15 cellular contexts compared by ENCODE assay signal in genomic region chr20:63690898-63691710, GRCh38. TPM values are rescaled to one million over a fixed set of nuclear protein-coding genes. Genes with fewer than 3 reads are reported as not detected.
DNase-seq lines count a peak whose midpoint lies in the region; ATAC-seq and TF ChIP-seq lines count a peak whose summit lies in the region.
"Had no signal": no experiment of that assay in that cellular context is flagged by ENCODE, and none has a peak within 500 bp of the region (broad histone marks: within the 10 kb centered on the region; RNA-seq: fewer than 3 reads in every experiment).

No MANE protein-coding gene starts in this region.

- DNase-seq in Right ventricle myocardium inferior (ENCODE audit: missing footprints) (peak; percentile 51), left ventricle myocardium inferior (no peak), SW480 (ENCODE audit: low spot score) (peak; percentile 63), lower lobe of right lung (no peak), upper lobe of right lung (peak; percentile 66), breast epithelium (ENCODE audit: low spot score in 2 of 2) (no peak), hepatocyte (ENCODE audit: low spot score) (no peak)
- DNase-seq: activated CD4-positive, CD25-positive, alpha-beta regulatory T cell treated with anti-CD3 and anti-CD28 coated beads, Interleukin-2, amount 50 U/mL, for 72 hours; DMS53; mesendoderm; NCI-H1092; NCI-H2227 treated with DMSO at 0.1 percent for 48 hours had no signal

- peaks cover 9% of the 10 kb centered on the region for H3K36me3 ChIP-seq in left ventricle myocardium inferior
- H3K36me3 ChIP-seq in lower lobe of right lung: peaks cover 13% of the 10 kb centered on the region
- H3K36me3 ChIP-seq in upper lobe of right lung: peaks cover 15% of the 10 kb centered on the region
- H3K36me3 ChIP-seq in breast epithelium: no peaks in the 10 kb centered on the region
- H3K36me3 ChIP-seq in hepatocyte (replicated peaks; ENCODE audit: insufficient read depth, low read depth): no peaks in the 10 kb centered on the region
- H3K36me3 ChIP-seq: pancreas had no signal

- H3K4me3 ChIP-seq in left ventricle myocardium inferior: no peak overlapping the region
- H3K4me3 ChIP-seq in lower lobe of right lung: no peak overlapping the region
- H3K4me3 ChIP-seq in upper lobe of right lung: no peak overlapping the region
- no peak overlapping the region for H3K4me3 ChIP-seq in breast epithelium
- H3K4me3 ChIP-seq in hepatocyte: no peak overlapping the region
- H3K4me3 ChIP-seq: pancreas, tibial artery had no signal

- H3K4me1 ChIP-seq in left ventricle myocardium inferior: peaks cover 60% of the 10 kb centered on the region
- H3K4me1 ChIP-seq in lower lobe of right lung: peaks cover 50% of the 10 kb centered on the region
- H3K4me1 ChIP-seq in upper lobe of right lung: peaks cover 33% of the 10 kb centered on the region
- H3K4me1 ChIP-seq in breast epithelium: peaks cover 4 to 9% of the 10 kb centered on the region in 2 donors
- no peaks in the 10 kb centered on the region for H3K4me1 ChIP-seq in hepatocyte (ENCODE audit: insufficient read depth)
- H3K4me1 ChIP-seq: pancreas had no signal

- no peak overlapping the region for H2AFZ ChIP-seq in hepatocyte

- H3K79me2 ChIP-seq in hepatocyte: no peaks in the 10 kb centered on the region

- TF ChIP-seq CTCF in left ventricle myocardium inferior (IDR thresholded peaks at IDR 0.05; ENCODE audit: borderline replicate concordance) (no peak), lower lobe of right lung (IDR thresholded peaks at IDR 0.05) (no peak), upper lobe of right lung (IDR thresholded peaks at IDR 0.05) (no peak), breast epithelium (IDR thresholded peaks at IDR 0.05) (no peak), hepatocyte (IDR thresholded peaks at IDR 0.05; ENCODE audit: poor library complexity) (no peak)

- H3K27me3 ChIP-seq in left ventricle myocardium inferior (ENCODE audit: low read depth) (no peaks in the 10 kb centered on the region), lower lobe of right lung (ENCODE audit: low read depth) (no peaks in the 10 kb centered on the region), upper lobe of right lung (no peaks in the 10 kb centered on the region), breast epithelium (no peaks in the 10 kb centered on the region), hepatocyte (no peaks in the 10 kb centered on the region)
- H3K27me3 ChIP-seq: pancreas, tibial artery had no signal

- intact Hi-C loops in Right ventricle myocardium inferior (cut with DNase I): no loop called here
- intact Hi-C loops in left ventricle myocardium inferior (cut with micrococcal nuclease): no loop called here
- intact Hi-C loops in lower lobe of right lung (cut with DNase I): no loop called here
- intact Hi-C loops in upper lobe of right lung (cut with DNase I): no loop called here
- intact Hi-C loops in breast epithelium (cut with DNase I; ENCODE audit: low total_unique reads): no loop called here

- H3K9me2 ChIP-seq in hepatocyte (replicated peaks; ENCODE audit: insufficient read depth): no peaks in the 10 kb centered on the region

- no peak overlapping the region for H3K27ac ChIP-seq in left ventricle myocardium inferior (replicated peaks)
- peak overlapping the region; percentile 34 for H3K27ac ChIP-seq in lower lobe of right lung
- no peak overlapping the region for H3K27ac ChIP-seq in upper lobe of right lung
- peak overlapping the region in 1 of 2 donors; percentile 69 for H3K27ac ChIP-seq in breast epithelium
- no peak overlapping the region for H3K27ac ChIP-seq in hepatocyte
- H3K27ac ChIP-seq: pancreas, tibial artery had no signal

- no peak for ATAC-seq in Right ventricle myocardium inferior
- ATAC-seq in lower lobe of right lung: no peak
- ATAC-seq in upper lobe of right lung: no peak
- no peak for ATAC-seq in GM21786 (IDR thresholded peaks at IDR 0.05; ENCODE audit: unreplicated experiment)

- no peak overlapping the region for H3K4me2 ChIP-seq in hepatocyte

- no peak for TF ChIP-seq POLR2A in breast epithelium (IDR thresholded peaks at IDR 0.05)

- no peaks in the 10 kb centered on the region for H4K20me1 ChIP-seq in hepatocyte (ENCODE audit: insufficient read depth, poor library complexity, severe bottlenecking)

- no peaks in the 10 kb centered on the region for H3K9me3 ChIP-seq in left ventricle myocardium inferior (replicated peaks)
- H3K9me3 ChIP-seq in lower lobe of right lung: no peaks in the 10 kb centered on the region
- no peaks in the 10 kb centered on the region for H3K9me3 ChIP-seq in upper lobe of right lung
- H3K9me3 ChIP-seq in breast epithelium: no peaks in the 10 kb centered on the region
- no peaks in the 10 kb centered on the region for H3K9me3 ChIP-seq in hepatocyte (ENCODE audit: low read depth)
- H3K9me3 ChIP-seq: pancreas, tibial artery had no signal

- WGBS in hepatocyte (ENCODE audit: low lambda C conversion rate, missing lambda C conversion rate): 94% methylated on average over 24 of the region's 24 CpGs

RNA-seq across cellular contexts. Expression of gene TNFRSF6B, which starts 5.3 kb away (rescaled TPM):
- total RNA-seq in Right ventricle myocardium inferior (1.0 TPM), left ventricle myocardium inferior (0.27 TPM), lower lobe of right lung (5.3 TPM), upper lobe of right lung (14.4 TPM), breast epithelium (10 to 100 TPM in 1 of 3 donors, 1 to 10 TPM in 2; 2.8 to 40.0 (median 7.4) TPM), hepatocyte (0.97 and 3.3 TPM in 2 replicates)
- 4.2 and 5.1 TPM in 2 replicates for polyA plus RNA-seq in hepatocyte

RNA-seq across cellular contexts. Expression of gene ARFRP1, which starts 16.7 kb away (rescaled TPM):
- total RNA-seq in Right ventricle myocardium inferior (34.2 TPM), left ventricle myocardium inferior (37.1 TPM), lower lobe of right lung (44.3 TPM), upper lobe of right lung (49.4 TPM), breast epithelium (10 to 100 TPM; 30.7 to 41.0 (median 32.3) TPM), hepatocyte (24.0 and 31.5 TPM in 2 replicates)
- 38.0 and 50.0 TPM in 2 replicates for polyA plus RNA-seq in hepatocyte

RNA-seq across cellular contexts. Expression of gene ZGPAT, which starts 16.7 kb away (rescaled TPM):
- 15.1 TPM for total RNA-seq in Right ventricle myocardium inferior
- total RNA-seq in left ventricle myocardium inferior: 15.8 TPM
- 27.2 TPM for total RNA-seq in lower lobe of right lung
- total RNA-seq in upper lobe of right lung: 27.6 TPM
- 10 to 100 TPM; 17.6 to 26.9 (median 24.9) TPM for total RNA-seq in breast epithelium
- 18.6 and 21.5 TPM in 2 replicates for total RNA-seq in hepatocyte
- polyA plus RNA-seq in hepatocyte: 41.7 and 48.7 TPM in 2 replicates

RNA-seq across cellular contexts. Expression of gene RTEL1, which starts 33.0 kb away (rescaled TPM):
- total RNA-seq in Right ventricle myocardium inferior: 9.0 TPM
- 9.6 TPM for total RNA-seq in left ventricle myocardium inferior
- 23.8 TPM for total RNA-seq in lower lobe of right lung
- total RNA-seq in upper lobe of right lung: 26.7 TPM
- 10 to 100 TPM; 12.5 to 22.3 (median 15.1) TPM for total RNA-seq in breast epithelium
- total RNA-seq in hepatocyte: 16.9 and 18.2 TPM in 2 replicates
- 14.0 and 18.3 TPM in 2 replicates for polyA plus RNA-seq in hepatocyte

RNA-seq across cellular contexts. Expression of gene STMN3, which starts 37.9 kb away (rescaled TPM):
- total RNA-seq in Right ventricle myocardium inferior (7.1 TPM), left ventricle myocardium inferior (4.6 TPM), lower lobe of right lung (12.1 TPM), upper lobe of right lung (12.4 TPM), breast epithelium (10 to 100 TPM; 11.8 to 19.6 (median 17.7) TPM), hepatocyte (13.2 and 14.4 TPM in 2 replicates)
- 17.3 and 18.2 TPM in 2 replicates for polyA plus RNA-seq in hepatocyte

Comparison
In these comparisons a context has a peak if more than half of its experiments do, and no peak if none do; other contexts are left out.
1. DNase-seq: peak in Right ventricle myocardium inferior (single experiment), SW480 (single experiment) and upper lobe of right lung (single experiment); none in left ventricle myocardium inferior (single experiment), lower lobe of right lung (single experiment), breast epithelium (0 of 2) and hepatocyte (single experiment).